ENCODE assay signal across 17 cellular contexts in genomic region chr11:36095716-36096115, GRCh38.
"Had no signal": no experiment of that assay in that cellular context is flagged by ENCODE, and none has a peak within 500 bp of the region (broad histone marks: within the 10 kb centered on the region; RNA-seq: fewer than 3 reads in every experiment).

No MANE protein-coding gene starts in this region.

- ATAC-seq: activated naive CD8-positive, alpha-beta T cell treated with anti-CD3 and anti-CD28 coated beads, Interleukin-2, amount 50 U/mL, for 24 hours; left lobe of liver; SK-N-SH treated with all-trans-retinoic acid at 6 μM for 48 hours had no signal

- H3K4me3 ChIP-seq: breast epithelium, lung, upper lobe of left lung had no signal

- DNase-seq: activated CD4-positive, alpha-beta memory T cell treated with anti-CD3 and anti-CD28 coated beads, Interleukin-2, amount 10 ng/mL, durations not matched to agents 7 days and 5 days; activated CD4-positive, alpha-beta T cell treated with anti-CD3 and anti-CD28 coated beads, Interleukin-2, amount 10 ng/mL, durations not matched to agents 24 days and 14 days; activated effector memory CD4-positive, alpha-beta T cell treated with anti-CD3 and anti-CD28 coated beads, Interleukin-2, amount 50 U/mL, for 16 hours; activated naive CD4-positive, alpha-beta T cell treated with anti-CD3 and anti-CD28 coated beads, Interleukin-2, amount 50 U/mL, for 16 hours; activated naive CD8-positive, alpha-beta T cell treated with anti-CD3 and anti-CD28 coated beads, Interleukin-2, amount 50 U/mL, for 24 hours; activated T-cell treated with anti-CD3 and anti-CD28 coated beads for 4 hours; anterior cingulate cortex; effector CD4-positive, alpha-beta T cell; erythroblast; kidney; stimulated activated CD4-positive, alpha-beta T cell treated with anti-CD3 and anti-CD28 coated beads, Interleukin-4, amount 100 ng/mL, for 24 hours; stimulated activated naive CD4-positive, alpha-beta T cell treated with Interleukin-2 at 50 U/mL for 16 hours; upper lobe of left lung had no signal
